7 cellular contexts compared by ENCODE assay signal in genomic region chr10:63157845-63158624, GRCh38. TPM values are rescaled to one million over a fixed set of nuclear protein-coding genes. Genes with fewer than 3 reads are reported as not detected.
A peak's percentile ranks its signal among the peaks of the same experiment; 100 is the strongest.
DNase-seq lines count a peak whose midpoint lies in the region; ATAC-seq and TF ChIP-seq lines count a peak whose summit lies in the region.

No MANE protein-coding gene starts in this region.

- H3K9me2 ChIP-seq in OCI-LY7 (ENCODE audit: insufficient read depth, low read length): no peaks in the 10 kb centered on the region

- no peak overlapping the region for H3K27ac Mint-ChIP-seq in activated naive CD8-positive, alpha-beta T cell treated with anti-CD3 and anti-CD28 coated beads for 36 hours

- no peaks in the 10 kb centered on the region for H3K27me3 ChIP-seq in KMS-11 (ENCODE audit: insufficient read depth, low read depth)
- H3K27me3 ChIP-seq in cardiac muscle cell: no peaks in the 10 kb centered on the region

- H4K20me1 ChIP-seq in KMS-11 (ENCODE audit: insufficient read depth) (no peaks in the 10 kb centered on the region), OCI-LY7 (ENCODE audit: insufficient read depth, low read length) (0 out of 2 replicates have a peak, but pooled peaks cover 7% of the 10 kb centered on the region)

- H3K4me1 Mint-ChIP-seq in activated naive CD8-positive, alpha-beta T cell treated with anti-CD3 and anti-CD28 coated beads for 36 hours: peaks cover 6% of the 10 kb centered on the region

- DNase-seq in GM04504 (ENCODE audit: low read depth): peak; percentile 66
- DNase-seq in OCI-LY7 (ENCODE audit: low spot score): peak; percentile 87
- peak; percentile 34 for DNase-seq in activated naive CD8-positive, alpha-beta T cell treated with anti-CD3 and anti-CD28 coated beads for 36 hours
- peak; percentile 85 to 95 for DNase-seq in cardiac muscle cell (ENCODE audit: low read depth in 1 of 2, low spot score in 1 of 2)
- DNase-seq in putamen (ENCODE audit: low spot score): peak; percentile 70

- peaks cover 7% of the 10 kb centered on the region for H3K4me1 ChIP-seq in KMS-11 (ENCODE audit: low read depth, poor library complexity, severe bottlenecking)
- H3K4me1 ChIP-seq in OCI-LY7 (ENCODE audit: insufficient read depth, low read length, poor library complexity, severe bottlenecking): no peaks in the 10 kb centered on the region
- H3K4me1 ChIP-seq in cardiac muscle cell (ENCODE audit: low read depth): peaks cover 4% of the 10 kb centered on the region

- no peaks in the 10 kb centered on the region for H3K27me3 Mint-ChIP-seq in activated naive CD8-positive, alpha-beta T cell treated with anti-CD3 and anti-CD28 coated beads for 36 hours

- H3K4me3 ChIP-seq in KMS-11 (IDR thresholded peaks at IDR 0.05; ENCODE audit: insufficient read depth, low read depth, low read length) (no peak overlapping the region), OCI-LY7 (ENCODE audit: low read depth, low read length, poor library complexity, severe bottlenecking) (no peak overlapping the region), cardiac muscle cell (no peak overlapping the region)

- peaks cover 9% of the 10 kb centered on the region for H3K36me3 Mint-ChIP-seq in activated naive CD8-positive, alpha-beta T cell treated with anti-CD3 and anti-CD28 coated beads for 36 hours

- no peak overlapping the region for H3K4me2 ChIP-seq in KMS-11
- no peak overlapping the region for H3K4me2 ChIP-seq in OCI-LY7 (ENCODE audit: low read length)

- H3K36me3 ChIP-seq in KMS-11 (ENCODE audit: insufficient read depth) (no peaks in the 10 kb centered on the region), OCI-LY7 (ENCODE audit: insufficient read depth, low read length) (peaks cover 26% of the 10 kb centered on the region), cardiac muscle cell (peaks cover 3% of the 10 kb centered on the region)

- ATAC-seq in GM21737 (IDR thresholded peaks at IDR 0.05; ENCODE audit: unreplicated experiment): peak; percentile 73

- H3K79me2 ChIP-seq in KMS-11 (ENCODE audit: insufficient read depth, low read depth) (no peaks in the 10 kb centered on the region), OCI-LY7 (ENCODE audit: insufficient read depth, low read depth, low read length) (no peaks in the 10 kb centered on the region)

- POLR2A ChIA-PET in OCI-LY7 (lab: Charles Lee): interaction anchor here (0.6 to 1.7 kb wide), 4 partner anchors 8 to 151 kb away, joined by 3 to 5 read pairs (median 4); no protein-coding TSS in a partner anchor

- BruUV-seq in OCI-LY7 (replicated peaks; lab: Mats Ljungman, UMichigan): no TSS peak

- H3K27ac ChIP-seq in KMS-11: no peak overlapping the region
- no peak overlapping the region for H3K27ac ChIP-seq in OCI-LY7 (ENCODE audit: low read depth, low read length, poor library complexity, severe bottlenecking)
- H3K27ac ChIP-seq in cardiac muscle cell: no peak overlapping the region

- CTCF ChIA-PET in OCI-LY7 (lab: Charles Lee; ENCODE audit: unreplicated experiment): interaction anchor here (0.6 to 2.1 kb wide), 4 partner anchors 9 to 562 kb away, joined by 3 to 7 read pairs (median 4); no protein-coding TSS in a partner anchor

- TF ChIP-seq CTCF in KMS-11 (conservative IDR thresholded peaks at IDR 0.05; ENCODE audit: low read depth, low read length): peak; percentile 86
- peak; percentile 96 for TF ChIP-seq CTCF in OCI-LY7 (conservative IDR thresholded peaks at IDR 0.05; ENCODE audit: low read length)
- peak; percentile 74 for TF ChIP-seq CTCF in cardiac muscle cell (IDR thresholded peaks at IDR 0.05; ENCODE audit: low read depth, low read length)

- H2AFZ ChIP-seq in KMS-11 (ENCODE audit: low read depth) (no peak overlapping the region), OCI-LY7 (ENCODE audit: low read length) (no peak overlapping the region)

- H3K4me3 Mint-ChIP-seq in activated naive CD8-positive, alpha-beta T cell treated with anti-CD3 and anti-CD28 coated beads for 36 hours: no peak overlapping the region

- H3K9me3 ChIP-seq in OCI-LY7 (ENCODE audit: low read length): no peaks in the 10 kb centered on the region
- H3K9me3 ChIP-seq in cardiac muscle cell (ENCODE audit: low read depth): no peaks in the 10 kb centered on the region

- no peaks in the 10 kb centered on the region for H3K9me3 Mint-ChIP-seq in activated naive CD8-positive, alpha-beta T cell treated with anti-CD3 and anti-CD28 coated beads for 36 hours

- intact Hi-C loops in OCI-LY7 (cut with micrococcal nuclease; ENCODE audit: unreplicated experiment): loop anchor here (1.0 to 10.0 kb wide), 6 partner anchors 73 to 723 kb away; partner anchors contain the start of gene EGR2

- H3K9ac ChIP-seq in KMS-11: no peak overlapping the region

RNA-seq across cellular contexts. Expression of gene NRBF2, which starts 24.9 kb away (rescaled TPM):
- 14.1 and 14.2 TPM in 2 replicates for total RNA-seq in OCI-LY7 (2014; rRNA removed; shearing (Covaris generic))
- total RNA-seq in OCI-LY7 (2022) (19.1 and 20.7 TPM in 2 replicates), cardiac muscle cell (16.1 and 16.4 TPM in 2 replicates)
- total RNA-seq in activated naive CD8-positive, alpha-beta T cell treated with anti-CD3 and anti-CD28 coated beads for 36 hours: 10 to 100 TPM; 27.6 to 27.8 TPM
- 25.2 and 28.1 TPM in 2 replicates for polyA plus RNA-seq in cardiac muscle cell

Comparison
In these comparisons a context has a peak if more than half of its experiments do, and no peak if none do; other contexts are left out.
1. DNase-seq: peak in every context shown above with its lines; median percentile 90 in cardiac muscle cell; 87 in OCI-LY7; 70 in putamen; 66 in GM04504; 34 in activated naive CD8-positive, alpha-beta T cell treated with anti-CD3 and anti-CD28 coated beads for 36 hours.